8 cellular contexts compared by ENCODE assay signal in the genomic region with DNA sequence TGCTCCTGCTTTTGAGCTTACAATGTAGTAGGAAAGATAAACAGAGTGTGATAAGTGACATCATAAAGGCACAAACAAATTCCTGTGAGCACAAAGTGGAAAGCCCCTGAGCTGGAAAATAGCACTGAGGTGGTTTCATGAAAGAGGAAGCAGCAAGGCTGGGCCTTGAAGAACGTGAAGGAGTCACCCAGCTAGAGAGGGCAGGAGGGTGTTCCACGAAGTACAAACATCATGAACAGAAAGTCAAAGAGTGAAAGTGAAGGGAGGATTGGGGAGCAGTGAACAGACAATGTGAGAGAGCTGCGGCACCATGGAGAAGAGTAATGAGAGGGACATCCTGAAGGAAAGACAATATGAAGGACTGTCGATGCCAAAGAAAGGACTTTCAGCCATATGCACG.
DNase-seq lines count a peak whose midpoint lies in the region; ATAC-seq and TF ChIP-seq lines count a peak whose summit lies in the region.

No MANE protein-coding gene starts in this region.

- in situ Hi-C loops in IMR-90 (cut with MboI; ENCODE audit: low sequenced_read_pairs), result no loop called here

- no peak overlapping the region for H3K23ac ChIP-seq in IMR-90 (ENCODE audit: low read depth, low read length)

- no peak overlapping the region for H2BK5ac ChIP-seq in IMR-90 (ENCODE audit: low read depth, low read length, poor library complexity, severe bottlenecking)

- peaks cover 2% of the 10 kb centered on the region; the same call in 1 of the 2 replicates for H3K27me3 ChIP-seq in IMR-90 (ENCODE audit: control insufficient read depth, insufficient read depth, low read length)
- no peaks in the 10 kb centered on the region for H3K27me3 ChIP-seq in smooth muscle cell (ENCODE audit: low read depth)

- no peak overlapping the region for H4K5ac ChIP-seq in IMR-90 (ENCODE audit: low read depth, low read length)

- no peaks in the 10 kb centered on the region for H3K79me2 ChIP-seq in smooth muscle cell (ENCODE audit: low read depth)

- peak overlapping the region; percentile 61 for H3K14ac ChIP-seq in IMR-90 (replicated peaks; ENCODE audit: low read depth, low read length)

- dilution Hi-C loops in IMR-90 (cut with HindIII; ENCODE audit: low sequenced_read_pairs, unreplicated experiment), result no loop called here

- POLR2A ChIA-PET in IMR-90 (lab: Charles Lee; ENCODE audit: unreplicated experiment), result interaction anchor here (0.7 kb wide), 1 partner anchor 334 kb away, joined by 4 read pairs; no protein-coding TSS in a partner anchor

- peaks cover 20% of the 10 kb centered on the region for H3K4me1 ChIP-seq in IMR-90 (ENCODE audit: control insufficient read depth, insufficient read depth, low read length)
- H3K4me1 ChIP-seq in smooth muscle cell (ENCODE audit: low read depth), result peaks cover 26% of the 10 kb centered on the region

- peak; percentile 77 for ATAC-seq in GM18868 (IDR thresholded peaks at IDR 0.05; ENCODE audit: unreplicated experiment)
- ATAC-seq in IMR-90 (ENCODE audit: low read depth), result peak; percentile 43
- no peak for ATAC-seq in left cardiac atrium
- ATAC-seq in HG03025 (IDR thresholded peaks at IDR 0.05; ENCODE audit: low FRiP score, unreplicated experiment), result no peak

- H2BK15ac ChIP-seq in IMR-90 (ENCODE audit: low read depth, low read length), result peak overlapping the region; percentile 13; the same call in 2 of the 3 replicates

- H3K4me2 ChIP-seq in IMR-90 (ENCODE audit: low read depth, low read length) (peak overlapping the region; percentile 12; the same call in 1 of the 2 replicates), smooth muscle cell (peak overlapping the region; percentile 22)

- no peak overlapping the region for H3K56ac ChIP-seq in IMR-90 (ENCODE audit: extremely low read depth, insufficient read depth, low read length)

- no peaks in the 10 kb centered on the region for H3K79me1 ChIP-seq in IMR-90 (ENCODE audit: low read depth in 1 of 2, low read length in 2 of 2)

- no peak overlapping the region; the same call in 1 of the 2 replicates for H3K18ac ChIP-seq in IMR-90 (ENCODE audit: low read depth, low read length)

- peak overlapping the region; percentile 51 for H3K4ac ChIP-seq in IMR-90 (ENCODE audit: low read depth, low read length)

- TF ChIP-seq CTCF in IMR-90 (conservative IDR thresholded peaks at IDR 0.05; ENCODE audit: low read depth, low read length) (no peak), smooth muscle cell (IDR thresholded peaks at IDR 0.05; ENCODE audit: borderline replicate concordance, insufficient read depth, poor library complexity, severe bottlenecking) (no peak)

- H2AK5ac ChIP-seq in IMR-90 (ENCODE audit: low read depth, low read length), result peak overlapping the region; percentile 41; the same call in 1 of the 2 replicates

- H3K27ac ChIP-seq in IMR-90 (ENCODE audit: insufficient read depth, low read length), result no peak overlapping the region
- H3K27ac ChIP-seq in smooth muscle cell (ENCODE audit: low read depth), result no peak overlapping the region

- H4K91ac ChIP-seq in IMR-90 (ENCODE audit: insufficient read depth, low read depth, low read length), result no peak overlapping the region; the same call in 1 of the 2 replicates

- H2BK20ac ChIP-seq in IMR-90 (ENCODE audit: low read depth, low read length), result no peak overlapping the region

- H3K9me3 ChIP-seq in IMR-90 (ENCODE audit: control insufficient read depth, insufficient read depth, low read length) (no peaks in the 10 kb centered on the region), smooth muscle cell (replicated peaks; ENCODE audit: low read depth) (no peaks in the 10 kb centered on the region)

- H2AFZ ChIP-seq in IMR-90 (replicated peaks; ENCODE audit: low read length, poor library complexity) (no peak overlapping the region), smooth muscle cell (ENCODE audit: low read depth) (no peak overlapping the region)

- DNase-seq in IMR-90 (peak; percentile 89), activated T-cell treated with anti-CD3 and anti-CD28 coated beads for 4 hours (peak; percentile 30), smooth muscle cell (lab: John Stamatoyannopoulos, UW; ENCODE audit: unreplicated experiment) (no peak), DMS79 (lab: John Stamatoyannopoulos, UW) (no peak), left cardiac atrium (no peak), NCI-H2227 (lab: John Stamatoyannopoulos, UW; ENCODE audit: unreplicated experiment) (no peak)

- H3K36me3 ChIP-seq in IMR-90 (ENCODE audit: control insufficient read depth, insufficient read depth, low read length) (no peaks in the 10 kb centered on the region), smooth muscle cell (ENCODE audit: low read depth) (no peaks in the 10 kb centered on the region)

- CTCF ChIA-PET in IMR-90 (lab: Yijun Ruan, JAX), result interaction anchor here (2.0 kb wide), 1 partner anchor 11 kb away, joined by 6 read pairs; no protein-coding TSS in a partner anchor

- H2BK120ac ChIP-seq in IMR-90 (ENCODE audit: low read depth, low read length), result peak overlapping the region; percentile 24; the same call in 1 of the 2 replicates

- no peak for TF ChIP-seq POLR2A in IMR-90 (IDR thresholded peaks at IDR 0.05; ENCODE audit: low read depth, low read length)

- H3K4me3 ChIP-seq in IMR-90 (ENCODE audit: insufficient read depth, low read depth, low read length) (no peak overlapping the region), smooth muscle cell (no peak overlapping the region)

- no peak overlapping the region for H2AK9ac ChIP-seq in IMR-90 (replicated peaks; ENCODE audit: low read depth, low read length, poor library complexity)

- peaks cover 10% of the 10 kb centered on the region for H3K9me1 ChIP-seq in IMR-90 (ENCODE audit: insufficient read depth, low read length)

- WGBS in IMR-90 (ENCODE audit: extremely low coverage in 2 of 2, insufficient read length in 1 of 2), 2 experiments, result 65% methylated on average over 5 of the region's 5 CpGs; no CpG with 5 or more reads in 1 of the 2 experiments
- WGBS in smooth muscle cell (ENCODE audit: low lambda C conversion rate), result 68% methylated on average over 5 of the region's 5 CpGs

- intact Hi-C loops in IMR-90 (cut with micrococcal nuclease), result loop anchor here (10.0 kb wide), 2 partner anchors 186 to 446 kb away; no protein-coding TSS in a partner anchor
- intact Hi-C loops in left cardiac atrium (cut with DNase I), result no loop called here

- H3K9ac ChIP-seq in IMR-90 (ENCODE audit: low read depth, low read length), result no peak overlapping the region
- H3K9ac ChIP-seq in smooth muscle cell (ENCODE audit: low read depth), result no peak overlapping the region

- H4K8ac ChIP-seq in IMR-90 (ENCODE audit: low read depth in 2 of 2, low read length in 2 of 2), result 0 out of 4 replicates have a peak overlapping the region, but pooled peaks of 1 of the 2 experiments have one; percentile 4

- BruUV-seq in IMR-90 (replicated peaks; lab: Mats Ljungman, UMichigan), result no TSS peak

- no peaks in the 10 kb centered on the region for H4K20me1 ChIP-seq in IMR-90 (ENCODE audit: insufficient read depth, low read length)
- H4K20me1 ChIP-seq in smooth muscle cell (ENCODE audit: low read depth), result no peaks in the 10 kb centered on the region

- H3F3A ChIP-seq in smooth muscle cell (ENCODE audit: low read depth), result no peaks in the 10 kb centered on the region

- 0 out of 2 replicates have a peak, but pooled peaks have one; percentile 7 for TF ChIP-seq RAD21 in IMR-90 (IDR thresholded peaks at IDR 0.05; ENCODE audit: low read length)

TF ChIP-seq in IMR-90, 13 proteins besides CTCF, POLR2A, EP300 and RAD21:
- TF ChIP-seq MAZ (IDR thresholded peaks at IDR 0.05; ENCODE audit: borderline replicate concordance, low read depth, low read length) (no peak; the same call in 1 of the 2 replicates), CHD1 (IDR thresholded peaks at IDR 0.05; ENCODE audit: low read depth, low read length) (no peak), MAFK (IDR thresholded peaks at IDR 0.05; ENCODE audit: low read depth, low read length) (no peak), SMC3 (IDR thresholded peaks at IDR 0.05; ENCODE audit: low read depth, low read length) (no peak), NFE2L2 (IDR thresholded peaks at IDR 0.05; ENCODE audit: low read depth, low read length) (no peak), MXI1 (IDR thresholded peaks at IDR 0.05; ENCODE audit: borderline replicate concordance, low read depth, low read length) (no peak), BHLHE40 (IDR thresholded peaks at IDR 0.05; ENCODE audit: low read depth, low read length) (no peak), RFX5 (IDR thresholded peaks at IDR 0.05; ENCODE audit: low read depth, low read length) (no peak), FOS (IDR thresholded peaks at IDR 0.05; ENCODE audit: low read depth, low read length) (0 out of 2 replicates have a peak, but pooled peaks have one; percentile 12), RCOR1 (IDR thresholded peaks at IDR 0.05; ENCODE audit: insufficient replicate concordance, low read length) (no peak), CEBPB (IDR thresholded peaks at IDR 0.05; ENCODE audit: low read depth, low read length) (0 out of 2 replicates have a peak, but pooled peaks have one; percentile 38)
- TF ChIP-seq, protein P1, sequence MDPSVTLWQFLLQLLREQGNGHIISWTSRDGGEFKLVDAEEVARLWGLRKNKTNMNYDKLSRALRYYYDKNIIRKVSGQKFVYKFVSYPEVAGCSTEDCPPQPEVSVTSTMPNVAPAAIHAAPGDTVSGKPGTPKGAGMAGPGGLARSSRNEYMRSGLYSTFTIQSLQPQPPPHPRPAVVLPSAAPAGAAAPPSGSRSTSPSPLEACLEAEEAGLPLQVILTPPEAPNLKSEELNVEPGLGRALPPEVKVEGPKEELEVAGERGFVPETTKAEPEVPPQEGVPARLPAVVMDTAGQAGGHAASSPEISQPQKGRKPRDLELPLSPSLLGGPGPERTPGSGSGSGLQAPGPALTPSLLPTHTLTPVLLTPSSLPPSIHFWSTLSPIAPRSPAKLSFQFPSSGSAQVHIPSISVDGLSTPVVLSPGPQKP (IDR thresholded peaks at IDR 0.05; ENCODE audit: borderline replicate concordance, low read depth, low read length), result no peak
- TF ChIP-seq, protein P2, sequence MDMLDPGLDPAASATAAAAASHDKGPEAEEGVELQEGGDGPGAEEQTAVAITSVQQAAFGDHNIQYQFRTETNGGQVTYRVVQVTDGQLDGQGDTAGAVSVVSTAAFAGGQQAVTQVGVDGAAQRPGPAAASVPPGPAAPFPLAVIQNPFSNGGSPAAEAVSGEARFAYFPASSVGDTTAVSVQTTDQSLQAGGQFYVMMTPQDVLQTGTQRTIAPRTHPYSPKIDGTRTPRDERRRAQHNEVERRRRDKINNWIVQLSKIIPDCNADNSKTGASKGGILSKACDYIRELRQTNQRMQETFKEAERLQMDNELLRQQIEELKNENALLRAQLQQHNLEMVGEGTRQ (IDR thresholded peaks at IDR 0.05; ENCODE audit: low read depth, low read length), result no peak

Comparison
In these comparisons a context has a peak if more than half of its experiments do, and no peak if none do; other contexts are left out.
1. ATAC-seq: peak in GM18868 (single experiment) and IMR-90 (single experiment); none in left cardiac atrium (0 of 2) and HG03025 (single experiment).
2. DNase-seq: peak in IMR-90 (single experiment) and activated T-cell treated with anti-CD3 and anti-CD28 coated beads for 4 hours (single experiment); none in smooth muscle cell (single experiment), DMS79 (single experiment), left cardiac atrium (single experiment) and NCI-H2227 (single experiment).